28 cellular contexts compared by ENCODE assay signal in the genomic region with DNA sequence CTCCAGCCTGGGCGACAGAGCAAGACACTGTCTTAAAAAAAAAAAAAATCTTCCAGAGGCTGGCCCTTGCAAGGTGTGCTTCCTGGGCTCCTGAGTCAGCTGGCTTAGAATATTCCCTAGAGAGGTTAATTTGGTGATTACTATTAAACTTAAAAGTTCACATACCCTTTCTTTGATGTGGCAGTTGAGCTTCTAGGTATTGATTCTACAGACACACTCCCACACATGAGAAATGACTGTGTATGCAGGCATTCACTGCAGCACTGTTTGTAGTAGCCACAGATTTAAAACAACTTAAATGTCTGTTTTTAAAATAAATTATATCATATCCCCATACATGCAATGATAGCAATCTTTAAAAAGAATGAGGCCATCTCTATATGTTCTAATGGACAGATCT.
"Had no signal": no experiment of that assay in that cellular context is flagged by ENCODE, and none has a peak within 500 bp of the region (broad histone marks: within the 10 kb centered on the region; RNA-seq: fewer than 3 reads in every experiment).

No MANE protein-coding gene starts in this region.

- H2AFZ ChIP-seq: hepatocyte had no signal

- H3K79me2 ChIP-seq: hepatocyte had no signal

- H3K27me3 Mint-ChIP-seq: dendritic cell treated with granulocyte-macrophage colony-stimulating factor and Interleukin-4, amounts not matched to agents 40 ng/mL and 50 ng/mL, for 4 days; stimulated activated naive CD8-positive, alpha-beta T cell treated with anti-CD3 and anti-CD28 coated beads, Interleukin-15, Interleukin-2, amounts not matched to agents 100 ng/mL and 50 ng/mL, for 24 hours had no signal

- H3K27ac Mint-ChIP-seq: dendritic cell treated with granulocyte-macrophage colony-stimulating factor and Interleukin-4, amounts not matched to agents 40 ng/mL and 50 ng/mL, for 4 days; endodermal cell; memory B cell; natural killer cell; stimulated activated memory B cell treated with anti-CD40 and anti-IgM and Interleukin-4, amounts not matched to agents 10 μg/mL and 1 μg/mL and 100 μg/mL, for 72 hours; stimulated activated naive CD8-positive, alpha-beta T cell treated with anti-CD3 and anti-CD28 coated beads, Interleukin-15, Interleukin-2, amounts not matched to agents 100 ng/mL and 50 ng/mL, for 24 hours had no signal

- H3K4me1 ChIP-seq: gastrocnemius medialis, psoas muscle, sigmoid colon, spleen, tibial nerve, upper lobe of right lung, vagina had no signal

- ATAC-seq: esophagus mucosa; gastrocnemius medialis; left lobe of liver; natural killer cell; psoas muscle; right cardiac atrium; stimulated activated memory B cell treated with anti-CD40 and anti-IgM and Interleukin-4, amounts not matched to agents 10 μg/mL and 1 μg/mL and 100 μg/mL, for 72 hours; upper lobe of right lung had no signal

- H3K36me3 Mint-ChIP-seq: natural killer cell had no signal

- DNase-seq: effector CD8-positive, alpha-beta T cell; endodermal cell; foreskin fibroblast; gastrocnemius medialis; head of caudate nucleus; kidney; natural killer cell; occipital lobe; ovary; posterior cingulate gyrus; psoas muscle; right cardiac atrium; sigmoid colon; spleen; stimulated activated CD4-positive, alpha-beta T cell treated with anti-CD3 and anti-CD28 coated beads, Interleukin-4, amount 100 ng/mL, for 4 hours; upper lobe of right lung had no signal

- H3K27ac ChIP-seq: epithelial cell of prostate, gastrocnemius medialis, hepatocyte, ovary, psoas muscle, sigmoid colon, spleen, thoracic aorta, tibial nerve, upper lobe of right lung, vagina had no signal

- FAIRE-seq: kidney had no signal

- H3K4me3 ChIP-seq: gastrocnemius medialis, hepatocyte, lung, ovary, psoas muscle, sigmoid colon, spleen, thoracic aorta, tibial nerve, upper lobe of right lung, vagina had no signal

- H3K9me3 Mint-ChIP-seq: endodermal cell had no signal

- H3K36me3 ChIP-seq: gastrocnemius medialis, ovary, sigmoid colon, thoracic aorta, upper lobe of right lung, vagina had no signal

- H3K4me1 Mint-ChIP-seq: endodermal cell; memory B cell; natural killer cell; stimulated activated memory B cell treated with anti-CD40 and anti-IgM and Interleukin-4, amounts not matched to agents 10 μg/mL and 1 μg/mL and 100 μg/mL, for 72 hours had no signal

- H3K4me2 ChIP-seq: hepatocyte had no signal

- H3K4me3 Mint-ChIP-seq: dendritic cell treated with granulocyte-macrophage colony-stimulating factor and Interleukin-4, amounts not matched to agents 40 ng/mL and 50 ng/mL, for 4 days; endodermal cell; memory B cell; natural killer cell; stimulated activated memory B cell treated with anti-CD40 and anti-IgM and Interleukin-4, amounts not matched to agents 10 μg/mL and 1 μg/mL and 100 μg/mL, for 72 hours; stimulated activated naive CD8-positive, alpha-beta T cell treated with anti-CD3 and anti-CD28 coated beads, Interleukin-15, Interleukin-2, amounts not matched to agents 100 ng/mL and 50 ng/mL, for 24 hours had no signal

- H3K27me3 ChIP-seq: gastrocnemius medialis, hepatocyte, ovary, sigmoid colon, spleen, tibial nerve, upper lobe of right lung, vagina had no signal

- H3K9me3 ChIP-seq: gastrocnemius medialis, ovary, psoas muscle, sigmoid colon, thoracic aorta, tibial nerve, upper lobe of right lung, vagina had no signal
